Comparison of ENCODE assay signal across 9 cellular contexts in genomic region chr16:22968931-22969330, GRCh38.
"Had no signal": no experiment of that assay in that cellular context is flagged by ENCODE, and none has a peak within 500 bp of the region (broad histone marks: within the 10 kb centered on the region; RNA-seq: fewer than 3 reads in every experiment).

No MANE protein-coding gene starts in this region.

- H3K9me3 ChIP-seq: HAP-1 had no signal

- H3K4me3 Mint-ChIP-seq: HFFc6 had no signal

- H3K27ac ChIP-seq: GM23248 had no signal

- H3K9me3 Mint-ChIP-seq: HFFc6 had no signal

- H3K36me3 ChIP-seq: HAP-1 had no signal

- H3K4me1 ChIP-seq: HAP-1 had no signal

- H3K4me3 ChIP-seq: GM23248, HAP-1, K562 had no signal

- H3K27ac Mint-ChIP-seq: HFFc6 had no signal

- DNase-seq: GM23248, GOT3, H7, HFFc6, IMR-90, KG1 had no signal

- ATAC-seq: HCT116, K562 had no signal
